39 cellular contexts compared by ENCODE assay signal in genomic region chr2:123908522-123908921, GRCh38.
"Had no signal": no experiment of that assay in that cellular context is flagged by ENCODE, and none has a peak within 500 bp of the region (broad histone marks: within the 10 kb centered on the region; RNA-seq: fewer than 3 reads in every experiment).

No MANE protein-coding gene starts in this region.

- H3K27ac Mint-ChIP-seq: activated naive CD4-positive, alpha-beta T cell treated with anti-CD3 and anti-CD28 coated beads for 36 hours; activated naive CD4-positive, alpha-beta T cell treated with anti-CD3 and anti-CD28 coated beads, Interleukin-2, amount 10 ng/mL, durations not matched to agents 7 days and 5 days; activated naive CD4-positive, alpha-beta T cell treated with anti-CD3 and anti-CD28 coated beads, Interleukin-2, amount 50 U/mL, for 24 hours; activated naive CD4-positive, alpha-beta T cell treated with anti-CD3 and anti-CD28 coated beads, Interleukin-2, amount 50 U/mL, for 72 hours; activated naive CD8-positive, alpha-beta T cell; activated naive CD8-positive, alpha-beta T cell treated with anti-CD3 and anti-CD28 coated beads for 36 hours; activated naive CD8-positive, alpha-beta T cell treated with anti-CD3 and anti-CD28 coated beads, Interleukin-2, amount 10 ng/mL, durations not matched to agents 7 days and 5 days; activated naive CD8-positive, alpha-beta T cell treated with anti-CD3 and anti-CD28 coated beads, Interleukin-2, amount 50 U/mL, for 24 hours; activated T-cell treated with anti-CD3 and anti-CD28 coated beads, Interleukin-2, amount 50 U/mL, for 24 hours; activated T-cell treated with anti-CD3 and anti-CD28 coated beads, Interleukin-2, amount 50 U/mL, for 72 hours; activated T-helper 1 cell treated with anti-CD3 and anti-CD28 coated beads, Interleukin-12 subunit alpha, Interleukin-12 subunit beta, Interleukin-2, Interleukin-4 antibody, amounts not matched to agents 30 ng/mL and 10 ng/mL and 1 ng/mL, durations not matched to agents 14 hours and 24 hours and 36 hours; activated T-helper 17 cell treated with anti-CD3 and anti-CD28 coated beads, Interleukin-2, amount 50 U/mL, for 72 hours; activated T-helper 2 cell treated with anti-CD3 and anti-CD28 coated beads, Interferon-gamma antibody, Interleukin-2, Interleukin-4, amounts not matched to agents 10 μg/mL and 5 μg/mL and 100 μg/mL, durations not matched to agents 14 hours and 24 hours and 36 hours; brain had no signal

- H3K27ac ChIP-seq: adrenal gland, ascending aorta, body of pancreas, brain microvascular endothelial cell, breast epithelium, cardiac muscle cell had no signal

- H3K4me1 ChIP-seq: adrenal gland, ascending aorta, body of pancreas, breast epithelium had no signal

- ATAC-seq: activated naive CD4-positive, alpha-beta T cell treated with anti-CD3 and anti-CD28 coated beads, Interleukin-2, amount 50 U/mL, for 72 hours; activated naive CD8-positive, alpha-beta T cell treated with anti-CD3 and anti-CD28 coated beads, Interleukin-2, amount 50 U/mL, for 24 hours; activated T-cell treated with anti-CD3 and anti-CD28 coated beads, Interleukin-2, amount 50 U/mL, for 4 hours; activated T-cell treated with anti-CD3 and anti-CD28 coated beads, Interleukin-2, amount 50 U/mL, for 72 hours; activated T-helper 17 cell treated with anti-CD3 and anti-CD28 coated beads, Interleukin-2, amount 50 U/mL, for 72 hours; body of pancreas had no signal

- H3K27me3 Mint-ChIP-seq: activated naive CD4-positive, alpha-beta T cell treated with anti-CD3 and anti-CD28 coated beads, Interleukin-2, amount 10 ng/mL, durations not matched to agents 7 days and 5 days; activated naive CD4-positive, alpha-beta T cell treated with anti-CD3 and anti-CD28 coated beads, Interleukin-2, amount 50 U/mL, for 24 hours; activated naive CD8-positive, alpha-beta T cell treated with anti-CD3 and anti-CD28 coated beads, Interleukin-2, amount 10 ng/mL, durations not matched to agents 7 days and 5 days; activated T-cell treated with anti-CD3 and anti-CD28 coated beads, Interleukin-2, amount 50 U/mL, for 24 hours; activated T-helper 17 cell treated with anti-CD3 and anti-CD28 coated beads, Interleukin-2, amount 50 U/mL, for 72 hours; brain; central memory CD8-positive, alpha-beta T cell had no signal

- H3K4me3 ChIP-seq: adrenal gland, ascending aorta, body of pancreas, breast epithelium, cardiac muscle cell had no signal

- H3K36me3 Mint-ChIP-seq: activated naive CD4-positive, alpha-beta T cell treated with anti-CD3 and anti-CD28 coated beads, Interleukin-2, amount 10 ng/mL, durations not matched to agents 7 days and 5 days; activated naive CD4-positive, alpha-beta T cell treated with anti-CD3 and anti-CD28 coated beads, Interleukin-2, amount 50 U/mL, for 24 hours; activated naive CD8-positive, alpha-beta T cell; activated naive CD8-positive, alpha-beta T cell treated with anti-CD3 and anti-CD28 coated beads for 36 hours; activated naive CD8-positive, alpha-beta T cell treated with anti-CD3 and anti-CD28 coated beads, Interleukin-2, amount 10 ng/mL, durations not matched to agents 7 days and 5 days; brain had no signal

- FAIRE-seq: astrocyte, bronchial epithelial cell had no signal

- H3K4me3 Mint-ChIP-seq: activated naive CD4-positive, alpha-beta T cell treated with anti-CD3 and anti-CD28 coated beads for 36 hours; activated naive CD4-positive, alpha-beta T cell treated with anti-CD3 and anti-CD28 coated beads, Interleukin-2, amount 10 ng/mL, durations not matched to agents 7 days and 5 days; activated naive CD4-positive, alpha-beta T cell treated with anti-CD3 and anti-CD28 coated beads, Interleukin-2, amount 50 U/mL, for 24 hours; activated naive CD8-positive, alpha-beta T cell; activated naive CD8-positive, alpha-beta T cell treated with anti-CD3 and anti-CD28 coated beads for 36 hours; activated naive CD8-positive, alpha-beta T cell treated with anti-CD3 and anti-CD28 coated beads, Interleukin-2, amount 10 ng/mL, durations not matched to agents 7 days and 5 days; activated naive CD8-positive, alpha-beta T cell treated with anti-CD3 and anti-CD28 coated beads, Interleukin-2, amount 50 U/mL, for 24 hours; activated T-cell treated with anti-CD3 and anti-CD28 coated beads, Interleukin-2, amount 50 U/mL, for 24 hours; activated T-cell treated with anti-CD3 and anti-CD28 coated beads, Interleukin-2, amount 50 U/mL, for 4 hours; activated T-cell treated with anti-CD3 and anti-CD28 coated beads, Interleukin-2, amount 50 U/mL, for 72 hours; activated T-helper 1 cell treated with anti-CD3 and anti-CD28 coated beads, Interleukin-12 subunit alpha, Interleukin-12 subunit beta, Interleukin-2, Interleukin-4 antibody, amounts not matched to agents 30 ng/mL and 10 ng/mL and 1 ng/mL, durations not matched to agents 14 hours and 24 hours and 36 hours; activated T-helper 17 cell treated with anti-CD3 and anti-CD28 coated beads, Interleukin-2, amount 50 U/mL, for 72 hours; brain; central memory CD8-positive, alpha-beta T cell had no signal

- H3K9me3 ChIP-seq: adrenal gland, ascending aorta, body of pancreas, breast epithelium had no signal

- H3K4me1 Mint-ChIP-seq: activated naive CD4-positive, alpha-beta T cell treated with anti-CD3 and anti-CD28 coated beads, Interleukin-2, amount 10 ng/mL, durations not matched to agents 7 days and 5 days; activated naive CD4-positive, alpha-beta T cell treated with anti-CD3 and anti-CD28 coated beads, Interleukin-2, amount 50 U/mL, for 24 hours; activated naive CD8-positive, alpha-beta T cell treated with anti-CD3 and anti-CD28 coated beads for 36 hours; activated naive CD8-positive, alpha-beta T cell treated with anti-CD3 and anti-CD28 coated beads, Interleukin-2, amount 10 ng/mL, durations not matched to agents 7 days and 5 days; activated T-helper 17 cell treated with anti-CD3 and anti-CD28 coated beads, Interleukin-2, amount 50 U/mL, for 72 hours; central memory CD8-positive, alpha-beta T cell had no signal

- H3K9me3 Mint-ChIP-seq: activated naive CD8-positive, alpha-beta T cell treated with anti-CD3 and anti-CD28 coated beads, Interleukin-2, amount 10 ng/mL, durations not matched to agents 7 days and 5 days; brain had no signal

- H3K27me3 ChIP-seq: adrenal gland, ascending aorta, body of pancreas, brain microvascular endothelial cell, breast epithelium, cardiac muscle cell had no signal

- DNase-seq: activated effector memory CD4-positive, alpha-beta T cell treated with anti-CD3 and anti-CD28 coated beads, Interleukin-2, amount 50 U/mL, for 16 hours; activated effector memory CD4-positive, alpha-beta T cell treated with Interleukin-2 at 50 U/mL for 16 hours; activated gamma-delta T cell; activated gamma-delta T cell treated with Interleukin-2 at 50 U/mL for 16 hours; activated naive CD4-positive, alpha-beta T cell; activated naive CD4-positive, alpha-beta T cell treated with anti-CD3 and anti-CD28 coated beads for 36 hours; activated naive CD4-positive, alpha-beta T cell treated with anti-CD3 and anti-CD28 coated beads, Interleukin-2, amount 10 ng/mL, durations not matched to agents 7 days and 5 days; activated naive CD4-positive, alpha-beta T cell treated with anti-CD3 and anti-CD28 coated beads, Interleukin-2, amount 50 U/mL, for 16 hours; activated naive CD4-positive, alpha-beta T cell treated with Interleukin-2 at 50 U/mL for 16 hours; activated naive CD8-positive, alpha-beta T cell treated with anti-CD3 and anti-CD28 coated beads for 36 hours; activated naive CD8-positive, alpha-beta T cell treated with anti-CD3 and anti-CD28 coated beads, Interleukin-2, amount 10 ng/mL, durations not matched to agents 7 days and 5 days; activated naive CD8-positive, alpha-beta T cell treated with anti-CD3 and anti-CD28 coated beads, Interleukin-2, amount 50 U/mL, for 24 hours; activated T-cell treated with anti-CD3 and anti-CD28 coated beads, Interleukin-2, amount 50 U/mL, for 24 hours; activated T-cell treated with anti-CD3 and anti-CD28 coated beads, Interleukin-2, amount 50 U/mL, for 4 hours; activated T-cell treated with anti-CD3 and anti-CD28 coated beads, Interleukin-2, amount 50 U/mL, for 48 hours; activated T-cell treated with anti-CD3 and anti-CD28 coated beads, Interleukin-2, amount 50 U/mL, for 72 hours; adrenal gland; amniotic stem cell; amygdala; anterior cingulate cortex; aorta; body of pancreas; brain microvascular endothelial cell; caudate nucleus; central memory CD4-positive, alpha-beta T cell; cerebellar nuclear complex had no signal

- H3K36me3 ChIP-seq: adrenal gland, ascending aorta, brain microvascular endothelial cell, breast epithelium, cardiac muscle cell had no signal
